21 cellular contexts compared by ENCODE assay signal in the genomic region with DNA sequence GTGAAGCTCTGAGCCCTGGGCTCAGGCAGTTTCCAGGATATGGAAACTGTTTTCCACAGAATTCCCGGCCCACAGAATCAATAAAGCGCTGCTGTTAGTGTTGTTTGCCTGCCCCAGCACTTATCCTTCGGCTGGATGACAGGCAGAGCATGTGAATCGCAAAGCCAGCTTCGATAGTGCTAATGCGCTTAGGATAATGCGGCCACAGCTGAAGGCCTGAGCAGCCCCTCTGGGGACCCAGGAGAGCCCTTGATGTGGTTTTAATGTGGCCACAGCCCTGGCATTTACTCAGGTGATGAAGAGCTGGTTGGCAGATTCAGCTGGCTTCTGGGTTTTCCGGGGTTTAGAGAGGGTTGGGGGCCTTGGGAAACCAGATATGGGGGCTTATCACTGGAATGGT. TPM values are rescaled to one million over a fixed set of nuclear protein-coding genes. Genes with fewer than 3 reads are reported as not detected.
"Had no signal": no experiment of that assay in that cellular context is flagged by ENCODE, and none has a peak within 500 bp of the region (broad histone marks: within the 10 kb centered on the region; RNA-seq: fewer than 3 reads in every experiment).

No MANE protein-coding gene starts in this region.

- H3K36me3 ChIP-seq: lower lobe of right lung had no signal

- H3K4me1 ChIP-seq: esophagus muscularis mucosa, lower lobe of right lung, psoas muscle had no signal

- H3K27ac Mint-ChIP-seq: activated CD4-positive, alpha-beta memory T cell treated with anti-CD3 and anti-CD28 coated beads, Interleukin-2, amount 10 ng/mL, durations not matched to agents 7 days and 5 days; activated CD4-positive, alpha-beta T cell treated with anti-CD3 and anti-CD28 coated beads for 36 hours; activated naive CD8-positive, alpha-beta T cell; dendritic cell treated with granulocyte-macrophage colony-stimulating factor and Interleukin-4, amounts not matched to agents 40 ng/mL and 50 ng/mL, for 4 days; mesothelial cell of epicardium had no signal

- ATAC-seq: activated CD4-positive, alpha-beta T cell treated with anti-CD3 and anti-CD28 coated beads for 36 hours; left cardiac atrium; lower lobe of right lung; psoas muscle had no signal

- H3K4me3 ChIP-seq: esophagus muscularis mucosa, lower lobe of right lung, psoas muscle had no signal

- DNase-seq: activated CD4-positive, alpha-beta memory T cell treated with anti-CD3 and anti-CD28 coated beads, Interleukin-2, amount 10 ng/mL, durations not matched to agents 7 days and 5 days; activated CD4-positive, alpha-beta T cell treated with anti-CD3 and anti-CD28 coated beads for 36 hours; activated gamma-delta T cell; activated T-cell treated with anti-CD3 and anti-CD28 coated beads, Interleukin-2, amount 50 U/mL, for 48 hours; amygdala; cerebellar nuclear complex; immature natural killer cell; left cardiac atrium; lower lobe of right lung; naive B cell; nucleus accumbens; psoas muscle; stimulated activated CD4-positive, alpha-beta T cell treated with anti-CD3 and anti-CD28 coated beads, Interleukin-15, amount 100 ng/mL, for 24 hours; stimulated activated CD4-positive, alpha-beta T cell treated with anti-CD3 and anti-CD28 coated beads, Interleukin-4, amount 100 ng/mL, for 4 hours; T1000 had no signal

- H3K27me3 Mint-ChIP-seq: activated CD4-positive, alpha-beta memory T cell treated with anti-CD3 and anti-CD28 coated beads, Interleukin-2, amount 10 ng/mL, durations not matched to agents 7 days and 5 days; activated CD4-positive, alpha-beta T cell treated with anti-CD3 and anti-CD28 coated beads for 36 hours; activated naive CD8-positive, alpha-beta T cell; dendritic cell treated with granulocyte-macrophage colony-stimulating factor and Interleukin-4, amounts not matched to agents 40 ng/mL and 50 ng/mL, for 4 days had no signal

- H3K9me3 ChIP-seq: esophagus muscularis mucosa, lower lobe of right lung, psoas muscle had no signal

- H3K27me3 ChIP-seq: esophagus muscularis mucosa had no signal

- H3K4me3 Mint-ChIP-seq: activated CD4-positive, alpha-beta memory T cell treated with anti-CD3 and anti-CD28 coated beads, Interleukin-2, amount 10 ng/mL, durations not matched to agents 7 days and 5 days; activated CD4-positive, alpha-beta T cell treated with anti-CD3 and anti-CD28 coated beads for 36 hours; activated naive CD8-positive, alpha-beta T cell; dendritic cell treated with granulocyte-macrophage colony-stimulating factor and Interleukin-4, amounts not matched to agents 40 ng/mL and 50 ng/mL, for 4 days; immature natural killer cell; mesothelial cell of epicardium; naive B cell had no signal

- H3K27ac ChIP-seq: esophagus muscularis mucosa, lower lobe of right lung, psoas muscle, VCaP had no signal

- H3K9me3 Mint-ChIP-seq: activated CD4-positive, alpha-beta memory T cell treated with anti-CD3 and anti-CD28 coated beads, Interleukin-2, amount 10 ng/mL, durations not matched to agents 7 days and 5 days; dendritic cell treated with granulocyte-macrophage colony-stimulating factor and Interleukin-4, amounts not matched to agents 40 ng/mL and 50 ng/mL, for 4 days; immature natural killer cell; mesothelial cell of epicardium; naive B cell had no signal

- H3K36me3 Mint-ChIP-seq: activated naive CD8-positive, alpha-beta T cell; mesothelial cell of epicardium; naive B cell had no signal

- H3K4me1 Mint-ChIP-seq: activated CD4-positive, alpha-beta memory T cell treated with anti-CD3 and anti-CD28 coated beads, Interleukin-2, amount 10 ng/mL, durations not matched to agents 7 days and 5 days; activated CD4-positive, alpha-beta T cell treated with anti-CD3 and anti-CD28 coated beads for 36 hours; naive B cell had no signal

RNA-seq across cellular contexts. Expression of gene PCARE, which starts 23.7 kb away (rescaled TPM):
- total RNA-seq: activated CD4-positive, alpha-beta memory T cell treated with anti-CD3 and anti-CD28 coated beads, Interleukin-2, amount 10 ng/mL, durations not matched to agents 7 days and 5 days; activated CD4-positive, alpha-beta T cell treated with anti-CD3 and anti-CD28 coated beads for 36 hours; esophagus muscularis mucosa; fibroblast of villous mesenchyme had no signal
- polyA plus RNA-seq: immature natural killer cell had no signal
